In genomic region chr2:215951558-215951957, GRCh38 we compare ENCODE assay signal across 29 cellular contexts.
"Had no signal": no experiment of that assay in that cellular context is flagged by ENCODE, and none has a peak within 500 bp of the region (broad histone marks: within the 10 kb centered on the region; RNA-seq: fewer than 3 reads in every experiment).

No MANE protein-coding gene starts in this region.

- H3K4me1 Mint-ChIP-seq: immature natural killer cell, mesothelial cell of epicardium, natural killer cell had no signal

- H2AFZ ChIP-seq: neural progenitor cell had no signal

- H3K27ac Mint-ChIP-seq: mesothelial cell of epicardium; natural killer cell; neural progenitor cell; stimulated activated naive CD8-positive, alpha-beta T cell treated with anti-CD3 and anti-CD28 coated beads, Interleukin-15, Interleukin-2, amounts not matched to agents 100 ng/mL and 50 ng/mL, for 24 hours; type B pancreatic cell had no signal

- ATAC-seq: left colon; left lung; lower lobe of right lung; natural killer cell; sciatic nerve; stimulated activated effector memory CD8-positive, alpha-beta T cell treated with anti-CD3 and anti-CD28 coated beads, Interleukin-12 subunit alpha, Interleukin-12 subunit beta, amount 100 ng/mL, for 72 hours had no signal

- DNase-seq: hypothalamus; immature natural killer cell; kidney; left colon; left lung; lower lobe of right lung; mammary epithelial cell; mesendoderm; naive B cell; natural killer cell; nephron progenitor cell; occipital lobe; spleen; stimulated activated CD4-positive, alpha-beta T cell treated with anti-CD3 and anti-CD28 coated beads, Interleukin-4, amount 100 ng/mL, for 24 hours; stimulated activated naive CD4-positive, alpha-beta T cell; uterus had no signal

- H3K27ac ChIP-seq: left lung, lower lobe of right lung, neural progenitor cell, neutrophil, right atrium auricular region, skin epidermis, spleen, suprapubic skin, tibial nerve, uterus had no signal

- H3K4me2 ChIP-seq: neural progenitor cell had no signal

- H3K27me3 Mint-ChIP-seq: naive B cell; progenitor cell of endocrine pancreas; stimulated activated naive CD8-positive, alpha-beta T cell treated with anti-CD3 and anti-CD28 coated beads, Interleukin-15, Interleukin-2, amounts not matched to agents 100 ng/mL and 50 ng/mL, for 24 hours; type B pancreatic cell had no signal

- FAIRE-seq: islet of Langerhans, kidney had no signal

- H3K27me3 ChIP-seq: left lung, neural progenitor cell, neutrophil, right atrium auricular region, spleen, suprapubic skin, tibial nerve, uterus had no signal

- H3K36me3 ChIP-seq: left lung, lower lobe of right lung, neural progenitor cell, neutrophil, right atrium auricular region, suprapubic skin, tibial nerve, uterus had no signal

- H3K9me3 Mint-ChIP-seq: immature natural killer cell; mesothelial cell of epicardium; naive B cell; natural killer cell; nephron progenitor cell; neural progenitor cell; stimulated activated effector memory CD8-positive, alpha-beta T cell treated with anti-CD3 and anti-CD28 coated beads, Interleukin-12 subunit alpha, Interleukin-12 subunit beta, amount 100 ng/mL, for 72 hours; stimulated activated naive CD8-positive, alpha-beta T cell treated with anti-CD3 and anti-CD28 coated beads, Interleukin-15, Interleukin-2, amounts not matched to agents 100 ng/mL and 50 ng/mL, for 24 hours; type B pancreatic cell had no signal

- H3K4me1 ChIP-seq: left lung, lower lobe of right lung, neural progenitor cell, right atrium auricular region, spleen, suprapubic skin, tibial nerve, uterus had no signal

- H3K9ac ChIP-seq: neural progenitor cell had no signal

- H3K9me3 ChIP-seq: left lung, lower lobe of right lung, neutrophil, right atrium auricular region, spleen, suprapubic skin, tibial nerve, uterus had no signal

- H3K4me3 Mint-ChIP-seq: immature natural killer cell; mesothelial cell of epicardium; natural killer cell; nephron progenitor cell; neural progenitor cell; stimulated activated effector memory CD8-positive, alpha-beta T cell treated with anti-CD3 and anti-CD28 coated beads, Interleukin-12 subunit alpha, Interleukin-12 subunit beta, amount 100 ng/mL, for 72 hours; stimulated activated naive CD8-positive, alpha-beta T cell treated with anti-CD3 and anti-CD28 coated beads, Interleukin-15, Interleukin-2, amounts not matched to agents 100 ng/mL and 50 ng/mL, for 24 hours; type B pancreatic cell had no signal

- H3K36me3 Mint-ChIP-seq: mesothelial cell of epicardium, neural progenitor cell, type B pancreatic cell had no signal

- H3K4me3 ChIP-seq: left lung, lower lobe of right lung, neural progenitor cell, right atrium auricular region, skin epidermis, spleen, suprapubic skin, tibial nerve, uterus had no signal
